Comparison of ENCODE assay signal across 1 cellular context in the genomic region with DNA sequence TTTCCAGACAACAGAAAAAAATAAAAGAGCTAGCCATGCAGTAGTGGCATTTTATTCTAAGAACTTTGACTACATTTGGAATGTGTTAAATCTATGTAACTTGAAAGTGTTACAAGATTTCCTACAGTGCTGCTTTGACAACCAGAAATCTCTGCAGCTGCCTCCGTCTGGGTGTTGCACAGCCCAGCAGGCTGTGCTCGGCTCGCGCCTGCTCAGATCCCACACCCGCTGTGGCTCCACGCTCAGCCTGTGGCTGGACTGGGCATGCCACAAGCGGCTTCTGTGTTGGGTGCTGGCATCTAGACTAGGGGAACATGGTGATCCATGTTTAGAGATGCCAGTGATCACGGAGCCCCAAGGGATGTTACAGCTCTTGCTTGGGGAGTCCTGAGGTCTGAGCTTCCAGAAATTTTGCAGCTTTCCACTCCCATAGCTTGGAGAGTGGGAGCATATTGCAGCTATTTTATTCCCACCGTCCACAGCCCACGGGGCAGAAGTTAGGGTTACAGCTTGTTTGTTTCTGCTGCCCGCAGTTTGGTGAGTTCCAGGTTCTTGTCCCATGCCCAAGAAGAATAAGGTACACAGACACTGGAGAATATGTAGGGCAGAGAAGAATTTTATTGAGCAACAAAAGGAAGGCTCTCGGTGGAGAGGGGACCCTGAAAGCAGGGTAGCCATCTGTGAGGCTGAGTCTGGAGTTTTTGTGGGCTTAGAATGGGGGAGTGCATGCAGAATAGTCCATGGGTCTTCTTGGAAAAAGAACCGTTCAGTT.
TF ChIP-seq lines count a peak whose summit lies in the region.

No MANE protein-coding gene starts in this region.

TF ChIP-seq in HepG2, 621 proteins besides CTCF, POLR2A, EP300 and RAD21:
- TF ChIP-seq ZFP36 (IDR thresholded peaks at IDR 0.05; ENCODE audit: borderline replicate concordance, low read depth, low read length, partially characterized antibody) (peak; percentile 42), ZNF430 (CRISPR knock-in tag; IDR thresholded peaks at IDR 0.05) (no peak)
